ENCODE assay signal across 12 cellular contexts in genomic region chr5:56172225-56172624, GRCh38.
DNase-seq lines count a peak whose midpoint lies in the region; ATAC-seq and TF ChIP-seq lines count a peak whose summit lies in the region.
"Had no signal": no experiment of that assay in that cellular context is flagged by ENCODE, and none has a peak within 500 bp of the region (broad histone marks: within the 10 kb centered on the region; RNA-seq: fewer than 3 reads in every experiment).

No MANE protein-coding gene starts in this region.

- H3K9me3 Mint-ChIP-seq in CD14-positive monocyte: no peaks in the 10 kb centered on the region
- H3K9me3 Mint-ChIP-seq in mesothelial cell of epicardium: no peaks in the 10 kb centered on the region
- H3K9me3 Mint-ChIP-seq in CD8-positive, alpha-beta T cell: no peaks in the 10 kb centered on the region

- peak overlapping the region; percentile 81 to 93 (median 88) for H3K27ac Mint-ChIP-seq in CD14-positive monocyte
- peak overlapping the region; percentile 61 for H3K27ac Mint-ChIP-seq in mesothelial cell of epicardium
- no peak overlapping the region for H3K27ac Mint-ChIP-seq in CD8-positive, alpha-beta T cell

- no peaks in the 10 kb centered on the region for H3K27me3 ChIP-seq in CD8-positive, alpha-beta T cell (ENCODE audit: insufficient read depth, low read length)

- H3K9me3 ChIP-seq in CD8-positive, alpha-beta T cell (ENCODE audit: low read length): no peaks in the 10 kb centered on the region
- H3K9me3 ChIP-seq: thoracic aorta had no signal

- in situ Hi-C loops in astrocyte of the spinal cord (cut with HindIII; ENCODE audit: low sequenced_read_pairs): no loop called here

- no peak overlapping the region for H3K27ac ChIP-seq in CD8-positive, alpha-beta T cell (ENCODE audit: low read depth, low read length)
- H3K27ac ChIP-seq: thoracic aorta had no signal

- peaks cover 94% of the 10 kb centered on the region for H3K4me1 Mint-ChIP-seq in CD14-positive monocyte
- peaks cover 17% of the 10 kb centered on the region for H3K4me1 Mint-ChIP-seq in mesothelial cell of epicardium
- H3K4me1 Mint-ChIP-seq in CD8-positive, alpha-beta T cell (ENCODE audit: low read depth): peaks cover 18% of the 10 kb centered on the region

- H3K4me3 Mint-ChIP-seq in CD14-positive monocyte (peak overlapping the region in 1 of 2 donors; percentile 15), mesothelial cell of epicardium (no peak overlapping the region)
- no peak overlapping the region for H3K4me3 Mint-ChIP-seq in CD8-positive, alpha-beta T cell

- intact Hi-C loops in CD14-positive monocyte (cut with micrococcal nuclease): loop anchor here in 1 of 2 donors (10.0 kb wide), 1 partner anchor 177 kb away; the partner anchor contains the start of gene IL6ST
- intact Hi-C loops in CD8-positive, alpha-beta T cell (cut with DNase I, micrococcal nuclease): no loop called here

- no peak for ATAC-seq in CD8-positive, alpha-beta T cell
- ATAC-seq in GM19023 (IDR thresholded peaks at IDR 0.05; ENCODE audit: unreplicated experiment): no peak
- ATAC-seq: esophagus mucosa had no signal

- CTCF ChIA-PET in CD8-positive, alpha-beta T cell (lab: Charles Lee): no interaction called here

- H3K27me3 Mint-ChIP-seq in CD14-positive monocyte (ENCODE audit: low read depth in 3 of 3) (peaks cover 0 to 2% (median 1%) of the 10 kb centered on the region in 3 donors), mesothelial cell of epicardium (ENCODE audit: low read depth) (no peaks in the 10 kb centered on the region)
- no peaks in the 10 kb centered on the region for H3K27me3 Mint-ChIP-seq in CD8-positive, alpha-beta T cell (ENCODE audit: low read depth)

- TF ChIP-seq CTCF in CD14-positive monocyte (IDR thresholded peaks at IDR 0.05) (no peak), astrocyte of the spinal cord (IDR thresholded peaks at IDR 0.05; ENCODE audit: low read depth, low read length) (no peak), mesothelial cell of epicardium (IDR thresholded peaks at IDR 0.05; ENCODE audit: unreplicated experiment) (no peak)
- TF ChIP-seq CTCF in CD8-positive, alpha-beta T cell (IDR thresholded peaks at IDR 0.05): no peak

- no peaks in the 10 kb centered on the region for H3K36me3 Mint-ChIP-seq in CD14-positive monocyte
- no peaks in the 10 kb centered on the region for H3K36me3 Mint-ChIP-seq in mesothelial cell of epicardium
- no peaks in the 10 kb centered on the region for H3K36me3 Mint-ChIP-seq in CD8-positive, alpha-beta T cell

- H3K4me3 ChIP-seq in astrocyte of the spinal cord (ENCODE audit: low read depth, low read length): no peak overlapping the region
- H3K4me3 ChIP-seq in CD8-positive, alpha-beta T cell (ENCODE audit: low read depth, low read length): no peak overlapping the region
- H3K4me3 ChIP-seq: thoracic aorta had no signal

- DNase-seq in CD14-positive monocyte (ENCODE audit: low spot score): no peak
- DNase-seq in LHCN-M2 (ENCODE audit: low read depth): peak; percentile 24
- peak; percentile 40 for DNase-seq in astrocyte of the spinal cord (ENCODE audit: low read depth, low spot score)
- DNase-seq in mesothelial cell of epicardium (ENCODE audit: low spot score in 2 of 2, unreplicated experiment in 2 of 2): no peak
- no peak for DNase-seq in NCI-H524 treated with DMSO at 0.1 percent for 48 hours (lab: John Stamatoyannopoulos, UW)
- DNase-seq in CD8-positive, alpha-beta T cell: no peak
- DNase-seq: activated CD4-positive, alpha-beta T cell treated with anti-CD3 and anti-CD28 coated beads, Interleukin-2, amount 50 U/mL, for 48 hours; NCI-H1092 treated with DMSO at 0.1 percent for 48 hours; nucleus accumbens had no signal

- POLR2A ChIA-PET in CD8-positive, alpha-beta T cell (lab: Charles Lee): no interaction called here

- H3K36me3 ChIP-seq in CD8-positive, alpha-beta T cell (ENCODE audit: insufficient read depth, low read length): no peaks in the 10 kb centered on the region
- H3K36me3 ChIP-seq: thoracic aorta had no signal

- no peaks in the 10 kb centered on the region for H3K4me1 ChIP-seq in CD8-positive, alpha-beta T cell (ENCODE audit: insufficient read depth, low read length)

Comparison
In these comparisons a context has a peak if more than half of its experiments do, and no peak if none do; other contexts are left out.
1. DNase-seq: peak in LHCN-M2 (single experiment) and astrocyte of the spinal cord (single experiment); none in CD14-positive monocyte (single experiment), mesothelial cell of epicardium (0 of 2), NCI-H524 treated with DMSO at 0.1 percent for 48 hours (single experiment) and CD8-positive, alpha-beta T cell (0 of 7).